8 cellular contexts compared by ENCODE assay signal in the genomic region with DNA sequence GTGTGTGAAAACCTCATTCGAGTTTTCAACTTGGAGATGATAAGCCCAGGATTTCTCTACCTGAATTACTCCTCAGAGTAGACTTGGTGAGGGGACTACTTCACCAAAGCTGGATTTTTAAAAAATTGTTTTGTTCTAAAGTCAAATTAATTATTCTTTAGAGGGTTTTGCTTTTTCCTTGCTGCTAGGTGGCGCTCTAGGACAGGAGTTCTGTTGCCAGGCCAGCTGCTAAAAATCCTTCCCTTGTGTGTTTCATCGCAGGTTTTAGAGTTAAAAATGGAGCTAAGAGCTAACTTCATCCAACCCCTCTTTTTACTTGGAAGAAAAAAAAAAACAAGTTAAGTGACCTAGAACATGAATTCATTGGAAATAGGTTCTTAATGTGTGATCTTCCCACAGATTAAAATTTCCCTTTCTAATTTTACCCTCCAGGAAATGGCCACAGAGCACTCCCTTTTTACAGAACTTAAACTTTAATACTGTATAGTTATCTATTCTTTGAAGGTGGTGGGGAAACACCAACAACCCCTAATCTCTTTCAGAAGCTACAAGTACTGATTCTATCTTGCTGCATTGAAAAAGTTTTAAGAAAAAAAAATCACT. TPM values are rescaled to one million over a fixed set of nuclear protein-coding genes. Genes with fewer than 3 reads are reported as not detected.
A peak's percentile ranks its signal among the peaks of the same experiment; 100 is the strongest.
DNase-seq lines count a peak whose midpoint lies in the region; ATAC-seq, FAIRE-seq and TF ChIP-seq lines count a peak whose summit lies in the region.

No MANE protein-coding gene starts in this region.

- H3K9me1 ChIP-seq in keratinocyte (ENCODE audit: control insufficient read depth, extremely low read depth, insufficient read depth, low read length) = no peaks in the 10 kb centered on the region

- H4K20me1 ChIP-seq in GM12878 (ENCODE audit: control insufficient read depth, insufficient read depth) = no peaks in the 10 kb centered on the region
- H4K20me1 ChIP-seq in keratinocyte (ENCODE audit: control insufficient read depth, extremely low read depth, insufficient read depth, low read length) = peaks cover 2% of the 10 kb centered on the region

- whole genome bisulfite sequencing in GM12878 (ENCODE audit: insufficient coverage, insufficient replicate concordance, low lambda C conversion rate, missing lambda C conversion rate) = 0% methylated on average over 3 of the region's 3 CpGs

- H2AFZ ChIP-seq in GM12878 (ENCODE audit: control insufficient read depth, low read depth, low read length) = no peak overlapping the region
- no peak overlapping the region for H2AFZ ChIP-seq in keratinocyte (ENCODE audit: control insufficient read depth, low read length)

- H3K27ac ChIP-seq in GM12878 (ENCODE audit: control insufficient read depth, insufficient read depth) (no peak overlapping the region), keratinocyte (ENCODE audit: control insufficient read depth, insufficient read depth, low read length) (no peak overlapping the region)

- H3K4me3 ChIP-seq in GM12878 (no peak overlapping the region), keratinocyte (ENCODE audit: control insufficient read depth in 2 of 3, extremely low read depth in 1 of 3, insufficient read depth in 2 of 3, low read depth in 1 of 3, low read length in 3 of 3) (no peak overlapping the region)

- TF ChIP-seq RAD21 in GM12878 (IDR thresholded peaks at IDR 0.05; ENCODE audit: insufficient read depth, low read depth, low read length) = peak; percentile 93

- no peak overlapping the region for H3K9ac ChIP-seq in GM12878 (ENCODE audit: control insufficient read depth, insufficient read depth, low read length)
- H3K9ac ChIP-seq in keratinocyte (ENCODE audit: control insufficient read depth, extremely low read depth, insufficient read depth, low read length) = no peak overlapping the region

- ATAC-seq in GM12878 = peak; percentile 42
- no peak for ATAC-seq in HG03159 (IDR thresholded peaks at IDR 0.05; ENCODE audit: unreplicated experiment)

- H3K9me3 ChIP-seq in GM12878 (replicated peaks; ENCODE audit: control insufficient read depth, insufficient read depth, low read length) (no peaks in the 10 kb centered on the region), keratinocyte (ENCODE audit: control insufficient read depth, low read depth, low read length) (no peaks in the 10 kb centered on the region)

- no peak for TF ChIP-seq POLR2A in GM12878 (IDR thresholded peaks at IDR 0.05; ENCODE audit: low read depth, low read length)

- in situ Hi-C loops in GM12878 (cut with MboI) = loop anchor here (5.0 kb wide), 1 partner anchor 471 kb away; no protein-coding TSS in a partner anchor

- no peak for TF ChIP-seq EP300 in GM12878 (IDR thresholded peaks at IDR 0.05; ENCODE audit: borderline replicate concordance in 1 of 2, control insufficient read depth in 1 of 2, low read depth in 2 of 2, low read length in 2 of 2)

- H3K4me1 ChIP-seq in GM12878 (ENCODE audit: control insufficient read depth, insufficient read depth, low read length) (no peaks in the 10 kb centered on the region), keratinocyte (ENCODE audit: control insufficient read depth, extremely low read depth, insufficient read depth, low read length) (no peaks in the 10 kb centered on the region)

- intact Hi-C loops in GM12878 (cut with micrococcal nuclease; ENCODE audit: unreplicated experiment) = loop anchor here (1.0 to 2.0 kb wide), 3 partner anchors 104 to 472 kb away; no protein-coding TSS in a partner anchor

- no peaks in the 10 kb centered on the region for H3K36me3 ChIP-seq in GM12878 (ENCODE audit: control insufficient read depth in 2 of 2, insufficient read depth in 2 of 2, low read length in 1 of 2)
- no peaks in the 10 kb centered on the region for H3K36me3 ChIP-seq in keratinocyte (ENCODE audit: control insufficient read depth in 2 of 2, extremely low read depth in 1 of 2, insufficient read depth in 2 of 2, low read length in 2 of 2)

- RAD21 ChIA-PET in GM12878 (lab: Charles Lee; ENCODE audit: unreplicated experiment) = interaction anchor here (0.6 to 12.6 kb wide), 14 partner anchors 19 to 473 kb away, joined by 3 to 474 read pairs (median 4); no protein-coding TSS in a partner anchor

- POLR2A ChIA-PET in GM12878 (lab: Charles Lee) = interaction anchor here (0.7 to 0.9 kb wide), 2 partner anchors 104 to 473 kb away, joined by 3 to 4 read pairs; no protein-coding TSS in a partner anchor

- H3K79me2 ChIP-seq in GM12878 (ENCODE audit: control insufficient read depth, insufficient read depth, low read length) = no peaks in the 10 kb centered on the region
- no peaks in the 10 kb centered on the region for H3K79me2 ChIP-seq in keratinocyte (ENCODE audit: control insufficient read depth, insufficient read depth, low read length)

- SMC1A ChIA-PET in GM12878 (lab: Charles Lee; ENCODE audit: uncharacterized antibody, unreplicated experiment) = interaction anchor here (0.6 to 10.2 kb wide), 18 partner anchors 10 to 473 kb away, joined by 3 to 295 read pairs (median 4); no protein-coding TSS in a partner anchor

- TF ChIP-seq CTCF in GM12878 (IDR thresholded peaks at IDR 0.05 in 2 of 3, conservative IDR thresholded peaks at IDR 0.05 in 1 of 3; ENCODE audit: control insufficient read depth in 2 of 3, extremely low read depth in 1 of 3, insufficient read depth in 1 of 3, low read depth in 3 of 3, low read length in 3 of 3) = peak; percentile 63 to 81 (median 76)
- TF ChIP-seq CTCF in keratinocyte (optimal IDR thresholded peaks at IDR 0.05 in 1 of 3, IDR thresholded peaks at IDR 0.05 in 1 of 3, conservative IDR thresholded peaks at IDR 0.05 in 1 of 3; ENCODE audit: extremely low read depth in 1 of 3, insufficient read depth in 2 of 3, low read length in 3 of 3) = peak; percentile 64 to 69 (median 68)

- no TSS peak for BruUV-seq in GM12878 (replicated peaks; lab: Mats Ljungman, UMichigan)

- FAIRE-seq in GM12878 (lab: Jason Lieb, UNC) (peak; percentile 47), keratinocyte (lab: Jason Lieb, UNC) (peak; percentile 81)

- no peaks in the 10 kb centered on the region for H3K27me3 ChIP-seq in GM12878 (replicated peaks in 1 of 2; ENCODE audit: control insufficient read depth in 2 of 2, insufficient read depth in 2 of 2, low read length in 1 of 2)
- no peaks in the 10 kb centered on the region for H3K27me3 ChIP-seq in keratinocyte (ENCODE audit: control insufficient read depth, extremely low read depth, insufficient read depth, low read length)

- H3K4me2 ChIP-seq in GM12878 (ENCODE audit: control insufficient read depth, insufficient read depth) (no peak overlapping the region), keratinocyte (ENCODE audit: control insufficient read depth, extremely low read depth, insufficient read depth, low read depth, low read length) (no peak overlapping the region)

- DNase-seq in SIG-M5 treated with dmso at 0.1 percent for 504 hours (lab: John Stamatoyannopoulos, UW; ENCODE audit: unreplicated experiment) = peak; percentile 83
- no peak for DNase-seq in SIG-M5 (lab: John Stamatoyannopoulos, UW)
- peak; percentile 51 for DNase-seq in NCI-H128 (lab: John Stamatoyannopoulos, UW; ENCODE audit: unreplicated experiment)
- DNase-seq in T-helper 1 cell = peak in 4 of 5 donors; percentile 38 to 62 (median 48)
- DNase-seq in GM12878 (ENCODE audit: low read depth, low spot score) = no peak
- peak; percentile 9 for DNase-seq in keratinocyte (ENCODE audit: low read depth, low spot score)
- peak; percentile 47 for DNase-seq in stimulated activated CD4-positive, alpha-beta T cell treated with anti-CD3 and anti-CD28 coated beads, Interleukin-4, amount 100 ng/mL, for 1 hour

- CTCF ChIA-PET in GM12878 (lab: Yijun Ruan, JAX) = interaction anchor here (0.6 to 18.4 kb wide), 40 partner anchors 8 to 778 kb away, joined by 3 to 938 read pairs (median 4); partner anchors contain the start of gene QSOX1

- dilution Hi-C loops in keratinocyte (cut with MboI; ENCODE audit: extremely low pct_ligation_motif_present, low sequenced_read_pairs) = loop anchor here (25.0 kb wide), 1 partner anchor 106 kb away; no protein-coding TSS in a partner anchor

TF ChIP-seq in GM12878, 131 proteins besides CTCF, POLR2A, EP300 and RAD21 (continues in another document):
- no peak for TF ChIP-seq BRCA1 (IDR thresholded peaks at IDR 0.05; ENCODE audit: low read depth, low read length)
- TF ChIP-seq DPF2 (IDR thresholded peaks at IDR 0.05) = no peak

RNA-seq across cellular contexts. Expression of gene FAM163A, which starts 36.7 kb away (rescaled TPM):
- total RNA-seq in GM12878 (2013; cell fraction: nucleolus; rRNA removed) = not detected in 2 replicates
- total RNA-seq in GM12878 (2014; rRNA removed) = not detected in 2 replicates
- not detected in 2 replicates for total RNA-seq in GM12878 (2014; rRNA removed; fragmentation: Illumina TruSeq; extraction: Trizol)
- not detected in 2 replicates for total RNA-seq in GM12878 (2021)
- not detected for polyA plus RNA-seq in GM12878 (2011; ENCODE audit: low read depth)
- polyA plus RNA-seq in GM12878 (2011; rRNA removed) = not detected in 2 replicates
- not detected in 2 replicates for polyA plus RNA-seq in GM12878 (2011; cell fraction: cytosol; rRNA removed)
- polyA plus RNA-seq in GM12878 (2011; cell fraction: nucleus; rRNA removed) = not detected in 2 replicates
- polyA plus RNA-seq in GM12878 (2012) = not detected in 2 replicates
- not detected in 2 replicates for polyA plus RNA-seq in GM12878 (2014; fragmentation: Illumina TruSeq; extraction: Trizol)
- polyA plus RNA-seq in GM12878 (2014; fragmentation: Nextera tagmentation; extraction: Ambion mirVana) = not detected
- polyA plus RNA-seq in GM12878 (2014; rRNA removed) = not detected in 2 replicates
- polyA plus RNA-seq in GM12878 (2016; fragmentation: Nextera tagmentation; extraction: Ambion mirVana) = not detected
- polyA minus RNA-seq in GM12878 (2011; rRNA and poly(A)+ RNA removed) = 0.07 TPM in 1 of 2 replicates, not detected in the other
- polyA minus RNA-seq in GM12878 (2011; cell fraction: cytosol; rRNA and poly(A)+ RNA removed) = not detected in 2 replicates
- not detected in 2 replicates for polyA minus RNA-seq in GM12878 (2011; cell fraction: nucleus; rRNA and poly(A)+ RNA removed)
- polyA plus RNA-seq in keratinocyte = not detected in 3 replicates
- polyA plus RNA-seq in keratinocyte (2011; ENCODE audit: low read depth) = not detected
- not detected in 2 replicates for polyA plus RNA-seq in keratinocyte (2011; cell fraction: cytosol; rRNA removed)
- not detected in 2 replicates for polyA plus RNA-seq in keratinocyte (2011; cell fraction: nucleus; rRNA removed)
- polyA plus RNA-seq in keratinocyte (2012; ENCODE audit: low replicate concordance) = not detected in 2 replicates
- not detected in 3 replicates for polyA minus RNA-seq in keratinocyte
- polyA minus RNA-seq in keratinocyte (2011; cell fraction: cytosol; rRNA and poly(A)+ RNA removed) = not detected
- polyA minus RNA-seq in keratinocyte (2011; cell fraction: nucleus; rRNA and poly(A)+ RNA removed) = not detected in 2 replicates

Comparison
In these comparisons a context has a peak if more than half of its experiments do, and no peak if none do; other contexts are left out.
1. DNase-seq: peak in SIG-M5 treated with dmso at 0.1 percent for 504 hours (single experiment), NCI-H128 (single experiment), T-helper 1 cell (4 of 5), keratinocyte (single experiment) and stimulated activated CD4-positive, alpha-beta T cell treated with anti-CD3 and anti-CD28 coated beads, Interleukin-4, amount 100 ng/mL, for 1 hour (single experiment); none in SIG-M5 (single experiment) and GM12878 (single experiment).